Comparison of ENCODE assay signal across 1 cellular context in genomic region chr7:7698930-7699329, GRCh38.
TF ChIP-seq lines count a peak whose summit lies in the region.

No MANE protein-coding gene starts in this region.

TF ChIP-seq in IMR-90, 13 proteins besides CTCF, POLR2A, EP300 and RAD21:
- TF ChIP-seq USF2 (IDR thresholded peaks at IDR 0.05; ENCODE audit: low read depth, low read length) (no peak), MXI1 (IDR thresholded peaks at IDR 0.05; ENCODE audit: borderline replicate concordance, low read depth, low read length) (no peak), SMC3 (IDR thresholded peaks at IDR 0.05; ENCODE audit: low read depth, low read length) (no peak), CEBPB (IDR thresholded peaks at IDR 0.05; ENCODE audit: low read depth, low read length) (no peak), BHLHE40 (IDR thresholded peaks at IDR 0.05; ENCODE audit: low read depth, low read length) (no peak), MAFK (IDR thresholded peaks at IDR 0.05; ENCODE audit: low read depth, low read length) (no peak), MAZ (IDR thresholded peaks at IDR 0.05; ENCODE audit: borderline replicate concordance, low read depth, low read length) (no peak), CHD1 (IDR thresholded peaks at IDR 0.05; ENCODE audit: low read depth, low read length) (no peak), RCOR1 (IDR thresholded peaks at IDR 0.05; ENCODE audit: insufficient replicate concordance, low read length) (no peak)
